12 cellular contexts compared by ENCODE assay signal in genomic region chr6:2865270-2866182, GRCh38. TPM values are rescaled to one million over a fixed set of nuclear protein-coding genes. Genes with fewer than 3 reads are reported as not detected.
DNase-seq lines count a peak whose midpoint lies in the region; ATAC-seq and TF ChIP-seq lines count a peak whose summit lies in the region.
"Had no signal": no experiment of that assay in that cellular context is flagged by ENCODE, and none has a peak within 500 bp of the region (broad histone marks: within the 10 kb centered on the region; RNA-seq: fewer than 3 reads in every experiment).

No MANE protein-coding gene starts in this region.

- CTCF ChIA-PET in Panc1 (lab: Charles Lee) = interaction anchor here (0.7 to 1.0 kb wide), 2 partner anchors 10 to 11 kb away, joined by 3 read pairs; no protein-coding TSS in a partner anchor

- H3K4me1 ChIP-seq in Panc1 (ENCODE audit: control insufficient read depth, insufficient read depth, low read length) (peaks cover 15% of the 10 kb centered on the region; the same call in 1 of the 2 replicates), foreskin keratinocyte (peaks cover 11% of the 10 kb centered on the region), psoas muscle (peaks cover 13% of the 10 kb centered on the region)

- no TSS peak for BruUV-seq in Panc1 (replicated peaks; lab: Mats Ljungman, UMichigan)

- TF ChIP-seq CTCF in Panc1 (IDR thresholded peaks at IDR 0.05) (no peak), foreskin keratinocyte (conservative IDR thresholded peaks at IDR 0.05) (no peak), psoas muscle (IDR thresholded peaks at IDR 0.05) (no peak)

- in situ Hi-C loops in Panc1 (cut with HindIII; ENCODE audit: low pct_unique_long_range_greater_than_20kb, low sequenced_read_pairs) = no loop called here

- WGBS in psoas muscle, 3 donors = 57 to 59% (median 58%) methylated on average over 11 of the region's 11 CpGs

- H3K36me3 ChIP-seq in Panc1 (ENCODE audit: control insufficient read depth, insufficient read depth, low read length) (no peaks in the 10 kb centered on the region), psoas muscle (ENCODE audit: insufficient read depth in 1 of 2, low read depth in 1 of 2) (no peaks in the 10 kb centered on the region)

- intact Hi-C loops in Panc1 (cut with micrococcal nuclease; ENCODE audit: unreplicated experiment) = no loop called here
- intact Hi-C loops in psoas muscle (cut with DNase I) = no loop called here

- DNase-seq in GM04503 (ENCODE audit: low read depth) (peak; percentile 34), Panc1 (ENCODE audit: low read depth, low spot score) (no peak), foreskin keratinocyte (peak in 1 of 2 donors; percentile 47), psoas muscle (no peak), globus pallidus (ENCODE audit: low spot score) (no peak), T-helper 9 cell (no peak), NCI-H748 treated with DMSO at 0.1 percent for 48 hours (lab: John Stamatoyannopoulos, UW) (no peak)
- DNase-seq: activated gamma-delta T cell treated with Interleukin-2 at 50 U/mL for 16 hours, islet precursor cell, KBM-7, NCI-H2171 had no signal

- no peak overlapping the region for H3K4me3 ChIP-seq in Panc1 (ENCODE audit: low read depth in 2 of 2, low read length in 2 of 2)
- peak overlapping the region; percentile 30 for H3K4me3 ChIP-seq in psoas muscle

- H3K27ac ChIP-seq in Panc1 (ENCODE audit: low read length) (no peak overlapping the region), foreskin keratinocyte (peak overlapping the region; percentile 38), psoas muscle (peak overlapping the region; percentile 47)

- ATAC-seq in Panc1 = 0 out of 2 replicates have a peak, but pooled peaks have one; percentile 35
- ATAC-seq in foreskin keratinocyte = no peak
- peak; percentile 73 to 96 (median 86) for ATAC-seq in psoas muscle
- no peak for ATAC-seq in HG03159 (IDR thresholded peaks at IDR 0.05; ENCODE audit: unreplicated experiment)

- no peaks in the 10 kb centered on the region for H3K9me3 ChIP-seq in Panc1 (ENCODE audit: control insufficient read depth, insufficient read depth, low read depth, low read length)
- no peaks in the 10 kb centered on the region for H3K9me3 ChIP-seq in psoas muscle

- H3K27me3 ChIP-seq in Panc1 (ENCODE audit: control insufficient read depth, insufficient read depth, low read length) (no peaks in the 10 kb centered on the region), foreskin keratinocyte (no peaks in the 10 kb centered on the region), psoas muscle (ENCODE audit: insufficient read depth in 3 of 3, low read length in 2 of 3) (no peaks in the 10 kb centered on the region)

- POLR2A ChIA-PET in Panc1 (lab: Charles Lee) = interaction anchor here (0.6 kb wide), 1 partner anchor 11 kb away, joined by 3 read pairs; no protein-coding TSS in a partner anchor

RNA-seq across cellular contexts. Expression of gene SERPINB1, which starts 23.9 kb away (rescaled TPM):
- total RNA-seq in Panc1 (2021; ENCODE audit: unreplicated experiment) (40.8 TPM), foreskin keratinocyte (34.2 TPM in 2 replicates), psoas muscle (10 to 100 TPM; 10.2 to 62.0 (median 52.2) TPM)
- polyA plus RNA-seq in Panc1 (2012; ENCODE audit: insufficient read length) = 33.9 TPM
- polyA plus RNA-seq in foreskin keratinocyte (36.5 and 40.3 TPM in 2 replicates), psoas muscle (100 to 1,000 TPM in 1 of 3 donors, 10 to 100 TPM in 2; 28.1 to 131 (median 33.4) TPM)

RNA-seq across cellular contexts. Expression of gene SERPINB9, which starts 37.6 kb away (rescaled TPM):
- total RNA-seq in Panc1 (2021; ENCODE audit: unreplicated experiment) (3.8 TPM), foreskin keratinocyte (0.07 and 0.31 TPM in 2 replicates), psoas muscle (1 to 10 TPM; 1.9 to 3.1 (median 2.2) TPM)
- 1.7 TPM for polyA plus RNA-seq in Panc1 (2012; ENCODE audit: insufficient read length)
- polyA plus RNA-seq in foreskin keratinocyte (0.08 and 0.11 TPM in 2 replicates), psoas muscle (1 to 10 TPM in 2 of 3 donors, under 1 TPM in 1; 0.74 to 1.1 (median 1.0) TPM)

Comparison
In these comparisons a context has a peak if more than half of its experiments do, and no peak if none do; other contexts are left out.
1. ATAC-seq: peak in Panc1 (single experiment) and psoas muscle (4 of 4); none in foreskin keratinocyte (single experiment) and HG03159 (single experiment).